9 cellular contexts compared by ENCODE assay signal in the genomic region with DNA sequence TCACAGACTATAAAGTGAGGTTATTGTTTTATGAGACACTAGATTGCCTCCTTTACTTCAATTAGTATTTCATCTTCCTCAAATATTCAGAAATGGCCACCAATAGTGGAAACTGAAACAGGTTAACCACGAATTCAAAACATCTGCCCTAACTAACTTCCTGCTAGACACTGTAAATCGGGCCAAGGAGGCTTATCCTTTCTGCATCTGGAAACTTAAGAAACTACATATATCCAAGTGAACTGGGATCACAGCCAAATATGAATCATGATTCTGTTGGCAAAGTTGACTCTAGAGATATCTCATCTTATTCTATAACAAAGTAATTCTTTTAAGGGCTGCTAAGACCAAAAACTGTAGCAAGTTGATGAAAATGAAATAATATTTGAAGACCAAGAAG.
DNase-seq lines count a peak whose midpoint lies in the region; ATAC-seq lines count a peak whose summit lies in the region.
"Had no signal": no experiment of that assay in that cellular context is flagged by ENCODE, and none has a peak within 500 bp of the region (broad histone marks: within the 10 kb centered on the region; RNA-seq: fewer than 3 reads in every experiment).

No MANE protein-coding gene starts in this region.

- peak; percentile 73 for ATAC-seq in HG02678 (IDR thresholded peaks at IDR 0.05; ENCODE audit: unreplicated experiment)

- DNase-seq in GM03348 (ENCODE audit: low spot score) (peak; percentile 31), NCI-H446 treated with DMSO at 0.1 percent for 48 hours (lab: John Stamatoyannopoulos, UW) (peak; percentile 28), foreskin melanocyte (peak; percentile 27), SKM-1 (lab: John Stamatoyannopoulos, UW; ENCODE audit: unreplicated experiment) (no peak), DMS 273 (lab: John Stamatoyannopoulos, UW; ENCODE audit: unreplicated experiment) (no peak), NCI-H82 treated with DMSO at 0.1 percent for 48 hours (lab: John Stamatoyannopoulos, UW; ENCODE audit: unreplicated experiment) (no peak)
- DNase-seq in activated CD4-positive, alpha-beta T cell treated with anti-CD3 and anti-CD28 coated beads, Interleukin-2, amount 50 U/mL, for 1 hour: no peak
- DNase-seq: SHP77 treated with DMSO at 0.1 percent for 48 hours had no signal

Comparison
In these comparisons a context has a peak if more than half of its experiments do, and no peak if none do; other contexts are left out.
1. DNase-seq: peak in GM03348 (single experiment), NCI-H446 treated with DMSO at 0.1 percent for 48 hours (single experiment) and foreskin melanocyte (single experiment); none in SKM-1 (single experiment), activated CD4-positive, alpha-beta T cell treated with anti-CD3 and anti-CD28 coated beads, Interleukin-2, amount 50 U/mL, for 1 hour (single experiment), DMS 273 (single experiment) and NCI-H82 treated with DMSO at 0.1 percent for 48 hours (single experiment).